In the genomic region with DNA sequence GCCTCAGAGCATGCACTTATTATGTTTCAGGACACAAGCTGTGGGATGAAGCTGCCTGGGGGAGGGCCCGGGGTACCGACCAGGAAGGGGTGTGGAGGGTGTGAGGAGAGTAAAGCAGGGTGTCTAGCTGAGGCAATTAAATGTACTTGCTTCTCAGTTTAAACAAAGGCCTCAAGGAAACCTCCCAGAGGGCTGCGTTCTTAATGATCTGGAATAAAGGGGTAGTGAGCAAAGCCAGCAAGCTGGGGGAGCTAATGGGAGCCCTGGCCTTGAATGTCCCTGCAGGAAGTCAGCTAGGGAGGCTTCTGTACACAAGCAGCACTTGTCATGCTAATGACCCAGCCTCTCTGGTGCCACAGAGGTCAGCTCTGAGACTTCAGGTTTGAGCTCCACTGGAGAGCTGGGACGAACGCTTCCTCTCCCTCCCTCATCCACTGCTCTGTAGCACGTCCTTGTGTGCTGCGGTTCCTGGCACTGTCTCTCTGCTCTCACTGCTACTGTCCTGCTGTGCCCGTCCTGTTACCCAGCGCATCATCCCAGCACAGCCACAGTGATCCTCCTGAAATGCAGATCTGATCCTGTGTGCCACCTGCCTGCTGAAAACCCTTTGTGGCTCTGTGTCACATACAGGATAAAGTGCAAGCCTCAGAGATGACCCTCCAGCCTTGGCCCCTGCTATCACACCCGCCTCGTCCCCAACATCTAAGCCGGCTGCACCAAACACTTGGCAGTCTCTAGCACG, we compare ENCODE assay signal across 12 cellular contexts.
DNase-seq lines count a peak whose midpoint lies in the region; ATAC-seq, FAIRE-seq and TF ChIP-seq lines count a peak whose summit lies in the region.
"Had no signal": no experiment of that assay in that cellular context is flagged by ENCODE, and none has a peak within 500 bp of the region (broad histone marks: within the 10 kb centered on the region; RNA-seq: fewer than 3 reads in every experiment).

No MANE protein-coding gene starts in this region.

- no peaks in the 10 kb centered on the region for H3K9me3 Mint-ChIP-seq in CD14-positive monocyte
- H3K9me3 Mint-ChIP-seq: naive B cell had no signal

- no peak overlapping the region for H3K27ac Mint-ChIP-seq in CD14-positive monocyte

- H3K4me1 ChIP-seq in HUES48 (ENCODE audit: control insufficient read depth, insufficient read depth, low read length): peaks cover 49% of the 10 kb centered on the region
- H3K4me1 ChIP-seq in pancreas: peaks cover 20 to 28% (median 25%) of the 10 kb centered on the region in 3 donors

- WGBS in pancreas, 2 donors: 63 to 66% methylated on average over 13 of the region's 13 CpGs

- H3K4me1 Mint-ChIP-seq in CD14-positive monocyte: no peaks in the 10 kb centered on the region
- H3K4me1 Mint-ChIP-seq: naive B cell had no signal

- H3K27ac ChIP-seq in HUES48 (ENCODE audit: low read depth, low read length) (peak overlapping the region; percentile 86), pancreas (peak overlapping the region in 3 of 4 donors; percentile 3 to 71 (median 44))

- peak; percentile 88 for DNase-seq in NCI-H748 treated with DMSO at 0.1 percent for 48 hours (lab: John Stamatoyannopoulos, UW)
- peak; percentile 99 for DNase-seq in iPS DF 19.7 (ENCODE audit: low read depth, low spot score)
- DNase-seq in pancreas: peak in 2 of 6 donors; percentile 32 to 37
- no peak for DNase-seq in CD14-positive monocyte (ENCODE audit: low spot score)
- DNase-seq in NOMO-1 treated with DMSO at 0.1 percent for 48 hours (lab: John Stamatoyannopoulos, UW; ENCODE audit: unreplicated experiment): no peak
- DNase-seq: GDM1, naive B cell, NCI-H524 had no signal

- H3K36me3 ChIP-seq in HUES48 (ENCODE audit: control insufficient read depth, insufficient read depth, low read length): no peaks in the 10 kb centered on the region
- no peaks in the 10 kb centered on the region for H3K36me3 ChIP-seq in pancreas

- intact Hi-C loops in pancreas (cut with DNase I) (no loop called here), CD14-positive monocyte (cut with micrococcal nuclease) (loop anchor here in 1 of 2 donors (10.0 kb wide), 1 partner anchor 56 kb away; no protein-coding TSS in a partner anchor)

- H3K4me3 Mint-ChIP-seq in CD14-positive monocyte: no peak overlapping the region
- H3K4me3 Mint-ChIP-seq: naive B cell had no signal

- H3K27me3 ChIP-seq in HUES48 (ENCODE audit: control insufficient read depth, insufficient read depth, low read length) (peaks cover 50% of the 10 kb centered on the region), pancreas (no peaks in the 10 kb centered on the region)

- no peaks in the 10 kb centered on the region for H3K36me3 Mint-ChIP-seq in CD14-positive monocyte
- H3K36me3 Mint-ChIP-seq: naive B cell had no signal

- FAIRE-seq in pancreas (lab: Jason Lieb, UNC): no peak
- FAIRE-seq: endometrium had no signal

- peaks cover 0 to 3% (median 2%) of the 10 kb centered on the region in 3 donors for H3K27me3 Mint-ChIP-seq in CD14-positive monocyte (ENCODE audit: low read depth in 3 of 3)

- H3K9ac ChIP-seq in HUES48 (ENCODE audit: low read depth, low read length): no peak overlapping the region

- no peak for TF ChIP-seq CTCF in pancreas (IDR thresholded peaks at IDR 0.05)
- no peak for TF ChIP-seq CTCF in CD14-positive monocyte (IDR thresholded peaks at IDR 0.05)

- H3K9me3 ChIP-seq in HUES48 (ENCODE audit: control insufficient read depth, insufficient read depth, low read length) (no peaks in the 10 kb centered on the region), pancreas (no peaks in the 10 kb centered on the region)

- ATAC-seq in pancreas (peak in 3 of 4 donors; percentile 51 to 71 (median 71)), HG03354 (IDR thresholded peaks at IDR 0.05; ENCODE audit: poor library complexity, severe bottlenecking, unreplicated experiment) (no peak), HG03432 (IDR thresholded peaks at IDR 0.05; ENCODE audit: unreplicated experiment) (no peak)

- H3K4me3 ChIP-seq in HUES48 (ENCODE audit: low read depth, low read length) (peak overlapping the region; percentile 26; the same call in 1 of the 2 replicates), pancreas (no peak overlapping the region)

Comparison
In these comparisons a context has a peak if more than half of its experiments do, and no peak if none do; other contexts are left out.
1. DNase-seq: peak in NCI-H748 treated with DMSO at 0.1 percent for 48 hours (single experiment) and iPS DF 19.7 (single experiment); none in CD14-positive monocyte (single experiment) and NOMO-1 treated with DMSO at 0.1 percent for 48 hours (single experiment).
2. ATAC-seq: peak in pancreas (3 of 4); none in HG03354 (single experiment) and HG03432 (single experiment).